ENCODE assay signal across 9 cellular contexts in the genomic region with DNA sequence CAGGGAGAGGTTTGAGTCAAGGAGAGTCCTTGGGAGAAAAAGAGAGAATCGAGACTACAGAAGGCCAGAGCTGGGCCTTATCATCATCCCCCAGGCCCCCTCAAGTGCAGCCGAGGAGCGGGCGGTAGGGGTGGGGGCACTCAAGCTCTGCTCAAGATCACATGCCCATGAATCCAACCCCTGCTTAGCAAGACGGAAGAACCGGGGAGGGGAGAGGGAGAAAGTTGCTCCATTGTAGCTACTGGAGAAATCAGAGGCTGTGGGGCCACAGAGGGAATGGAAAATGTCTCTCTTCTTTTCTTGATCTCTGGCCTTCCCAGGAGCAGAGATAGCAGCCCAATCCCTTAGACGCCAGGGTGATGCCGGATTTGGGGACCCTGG. TPM values are rescaled to one million over a fixed set of nuclear protein-coding genes. Genes with fewer than 3 reads are reported as not detected.
A peak's percentile ranks its signal among the peaks of the same experiment; 100 is the strongest.
DNase-seq lines count a peak whose midpoint lies in the region; ATAC-seq, FAIRE-seq and TF ChIP-seq lines count a peak whose summit lies in the region.
"Had no signal": no experiment of that assay in that cellular context is flagged by ENCODE, and none has a peak within 500 bp of the region (broad histone marks: within the 10 kb centered on the region; RNA-seq: fewer than 3 reads in every experiment).

No MANE protein-coding gene starts in this region.

- no peaks in the 10 kb centered on the region; the same call in none of the 2 replicates for H3K36me3 ChIP-seq in H7 (replicated peaks; ENCODE audit: control insufficient read depth, insufficient read depth, low read length)
- no peaks in the 10 kb centered on the region for H3K36me3 ChIP-seq in naive thymus-derived CD4-positive, alpha-beta T cell (ENCODE audit: control insufficient read depth in 2 of 3, insufficient read depth in 3 of 3, low read length in 3 of 3)

- TF ChIP-seq EP300 in A549 (IDR thresholded peaks at IDR 0.05): no peak

- no peaks in the 10 kb centered on the region for H3K9me3 ChIP-seq in A549
- H3K9me3 ChIP-seq in naive thymus-derived CD4-positive, alpha-beta T cell (ENCODE audit: control insufficient read depth in 2 of 3, low read length in 3 of 3): no peaks in the 10 kb centered on the region
- no peaks in the 10 kb centered on the region for H3K9me3 ChIP-seq in CD4-positive, alpha-beta T cell (ENCODE audit: control insufficient read depth, low read length)

- no peak for TF ChIP-seq POLR2A in A549 (IDR thresholded peaks at IDR 0.05; ENCODE audit: low read length)

- no peak overlapping the region for H3K27ac ChIP-seq in A549
- H3K27ac ChIP-seq in naive thymus-derived CD4-positive, alpha-beta T cell (ENCODE audit: low read depth, low read length): no peak overlapping the region
- H3K27ac ChIP-seq in CD4-positive, alpha-beta T cell (ENCODE audit: low read depth, low read length): no peak overlapping the region

- intact Hi-C loops in naive thymus-derived CD4-positive, alpha-beta T cell (cut with micrococcal nuclease): loop anchor here (1.0 to 2.0 kb wide), 7 partner anchors 45 to 1931 kb away; partner anchors contain the start of genes GMPPA (in 2 of the 2) and STK11IP (in 2 of the 2)
- intact Hi-C loops in CD4-positive, alpha-beta T cell (cut with DNase I, micrococcal nuclease): loop anchor here (1.0 to 10.0 kb wide), 4 partner anchors 45 to 240 kb away; partner anchors contain the start of gene STK11IP (in 1 of the 2)

- CTCF ChIA-PET in A549 (lab: Yijun Ruan, JAX): interaction anchor here (0.7 to 6.6 kb wide), 20 partner anchors 10 to 239 kb away, joined by 3 to 68 read pairs (median 6); partner anchors contain the start of gene OBSL1
- CTCF ChIA-PET in naive thymus-derived CD4-positive, alpha-beta T cell (lab: Charles Lee): interaction anchor here (0.8 to 6.1 kb wide), 4 partner anchors 45 to 107 kb away, joined by 3 to 47 read pairs (median 4); partner anchors contain the start of genes CHPF, STK11IP and TMEM198
- CTCF ChIA-PET in CD4-positive, alpha-beta T cell (lab: Charles Lee): interaction anchor here (0.7 to 1.2 kb wide), 2 partner anchors 45 to 101 kb away, joined by 3 to 5 read pairs; partner anchors contain the start of gene STK11IP

- H3K27ac Mint-ChIP-seq in brain (peak overlapping the region; percentile 50 to 91 (median 81)), mesothelial cell of epicardium (peak overlapping the region; percentile 69)
- H3K27ac Mint-ChIP-seq in naive thymus-derived CD4-positive, alpha-beta T cell: peak overlapping the region in 2 of 9 donors; percentile 14 to 20
- no peak overlapping the region for H3K27ac Mint-ChIP-seq in CD4-positive, alpha-beta T cell
- H3K27ac Mint-ChIP-seq: activated T-cell treated with anti-CD3 and anti-CD28 coated beads, Interleukin-2, amount 50 U/mL, for 72 hours had no signal

- H3K36me3 Mint-ChIP-seq in brain (peaks cover 8% of the 10 kb centered on the region), mesothelial cell of epicardium (no peaks in the 10 kb centered on the region)
- no peaks in the 10 kb centered on the region for H3K36me3 Mint-ChIP-seq in naive thymus-derived CD4-positive, alpha-beta T cell
- no peaks in the 10 kb centered on the region for H3K36me3 Mint-ChIP-seq in CD4-positive, alpha-beta T cell (ENCODE audit: low read depth)

- peak overlapping the region; percentile 34; the same call in 1 of the 3 replicates for H3K4me2 ChIP-seq in A549

- H3K4me3 ChIP-seq in A549 (no peak overlapping the region), H7 (ENCODE audit: insufficient read depth, low read depth, low read length) (no peak overlapping the region)
- H3K4me3 ChIP-seq in naive thymus-derived CD4-positive, alpha-beta T cell (ENCODE audit: low read length): no peak overlapping the region

- DNase-seq in A549 (ENCODE audit: low read depth in 1 of 2, low spot score in 1 of 2) (no peak), H7 (peak; percentile 61), mesothelial cell of epicardium (ENCODE audit: low spot score in 2 of 2, unreplicated experiment in 2 of 2) (no peak)
- DNase-seq in activated CD4-positive, alpha-beta T cell treated with anti-CD3 and anti-CD28 coated beads, Interleukin-2, amount 50 U/mL, for 1 hour: no peak
- DNase-seq in naive thymus-derived CD4-positive, alpha-beta T cell: no peak
- no peak for DNase-seq in CD4-positive, alpha-beta T cell

- no peak for TF ChIP-seq RAD21 in A549 (conservative IDR thresholded peaks at IDR 0.05 in 1 of 2, IDR thresholded peaks at IDR 0.05 in 1 of 2)

- peaks cover 7% of the 10 kb centered on the region for H3K27me3 Mint-ChIP-seq in brain
- H3K27me3 Mint-ChIP-seq in mesothelial cell of epicardium (ENCODE audit: low read depth): peaks cover 5% of the 10 kb centered on the region
- H3K27me3 Mint-ChIP-seq in naive thymus-derived CD4-positive, alpha-beta T cell: peaks cover 3 to 28% (median 11%) of the 10 kb centered on the region in 5 donors
- H3K27me3 Mint-ChIP-seq in CD4-positive, alpha-beta T cell: peaks cover 37% of the 10 kb centered on the region

- 61% methylated on average over 8 of the region's 8 CpGs for WGBS in A549 (ENCODE audit: missing lambda C conversion rate)

- no peaks in the 10 kb centered on the region; the same call in 1 of the 2 replicates for H3K27me3 ChIP-seq in H7 (ENCODE audit: control insufficient read depth, insufficient read depth, low read length)
- H3K27me3 ChIP-seq in naive thymus-derived CD4-positive, alpha-beta T cell (ENCODE audit: control insufficient read depth in 2 of 2, insufficient read depth in 2 of 2, low read length in 2 of 2): no peaks in the 10 kb centered on the region
- H3K27me3 ChIP-seq in CD4-positive, alpha-beta T cell (ENCODE audit: control insufficient read depth, insufficient read depth, low read length): peaks cover 7% of the 10 kb centered on the region

- no peak for TF ChIP-seq CTCF in A549 (IDR thresholded peaks at IDR 0.05)
- TF ChIP-seq CTCF in brain (conservative IDR thresholded peaks at IDR 0.05): no peak
- no peak for TF ChIP-seq CTCF in mesothelial cell of epicardium (IDR thresholded peaks at IDR 0.05; ENCODE audit: unreplicated experiment)
- TF ChIP-seq CTCF in CD4-positive, alpha-beta T cell (IDR thresholded peaks at IDR 0.05): no peak

- POLR2A ChIA-PET in A549 (lab: Yijun Ruan, JAX): no interaction called here
- POLR2A ChIA-PET in naive thymus-derived CD4-positive, alpha-beta T cell (lab: Charles Lee): no interaction called here
- POLR2A ChIA-PET in CD4-positive, alpha-beta T cell (lab: Charles Lee): no interaction called here

- FAIRE-seq in A549 (lab: Jason Lieb, UNC): no peak

- H3K9me3 Mint-ChIP-seq in brain (peaks cover 0 to 2% (median 0%) of the 10 kb centered on the region in 5 experiments), mesothelial cell of epicardium (no peaks in the 10 kb centered on the region)
- no peaks in the 10 kb centered on the region for H3K9me3 Mint-ChIP-seq in naive thymus-derived CD4-positive, alpha-beta T cell
- no peaks in the 10 kb centered on the region for H3K9me3 Mint-ChIP-seq in CD4-positive, alpha-beta T cell
- H3K9me3 Mint-ChIP-seq: activated T-cell treated with anti-CD3 and anti-CD28 coated beads, Interleukin-2, amount 50 U/mL, for 72 hours had no signal

- peak; percentile 4 to 8; a peak in 2 of 6 replicates for ATAC-seq in A549
- no peak for ATAC-seq in esophagus mucosa
- no peak for ATAC-seq in naive thymus-derived CD4-positive, alpha-beta T cell
- no peak for ATAC-seq in CD4-positive, alpha-beta T cell (ENCODE audit: poor library complexity)

- H3K4me3 Mint-ChIP-seq in brain (peak overlapping the region in 2 of 5 experiments; percentile 44 to 57), mesothelial cell of epicardium (no peak overlapping the region)
- H3K4me3 Mint-ChIP-seq in naive thymus-derived CD4-positive, alpha-beta T cell: no peak overlapping the region
- no peak overlapping the region for H3K4me3 Mint-ChIP-seq in CD4-positive, alpha-beta T cell
- H3K4me3 Mint-ChIP-seq: activated T-cell treated with anti-CD3 and anti-CD28 coated beads, Interleukin-2, amount 50 U/mL, for 72 hours had no signal

- peaks cover 52% of the 10 kb centered on the region for H3K4me1 Mint-ChIP-seq in brain
- peaks cover 19% of the 10 kb centered on the region for H3K4me1 Mint-ChIP-seq in mesothelial cell of epicardium
- peaks cover 0 to 15% (median 0%) of the 10 kb centered on the region in 7 donors for H3K4me1 Mint-ChIP-seq in naive thymus-derived CD4-positive, alpha-beta T cell
- peaks cover 6% of the 10 kb centered on the region for H3K4me1 Mint-ChIP-seq in CD4-positive, alpha-beta T cell (ENCODE audit: low read depth)

- peaks cover 10% of the 10 kb centered on the region; the same call in 2 of the 3 replicates for H3K4me1 ChIP-seq in A549
- peaks cover 3 to 4% of the 10 kb centered on the region in 2 donors for H3K4me1 ChIP-seq in naive thymus-derived CD4-positive, alpha-beta T cell (ENCODE audit: control insufficient read depth in 2 of 2, insufficient read depth in 2 of 2, low read length in 2 of 2)

TF ChIP-seq in A549, 52 proteins besides CTCF, POLR2A, EP300 and RAD21 (continues in another document):
- no peak for TF ChIP-seq PHF8 (IDR thresholded peaks at IDR 0.05; ENCODE audit: borderline replicate concordance, low read depth)

RNA-seq across cellular contexts. Expression of gene SLC4A3, which starts 14.6 kb away (rescaled TPM):
- polyA plus RNA-seq in A549 (2011; rRNA removed) (1.4 and 1.7 TPM in 2 replicates), A549 (2017; fragmentation: RNase III; extraction: RNeasy Plus Mini Kit Qiagen cat#74134 plus additional on column Dnase treatment) (2.2 to 3.6 TPM (median 3.1 TPM) in 3 replicates), brain (ENCODE audit: insufficient read depth, low read depth, low replicate concordance) (16.6 TPM)
- 2.5 and 3.1 TPM in 2 replicates for polyA plus RNA-seq in A549 (2012; cell fraction: cytosol; rRNA removed)
- 14.1 and 15.1 TPM in 2 replicates for polyA plus RNA-seq in A549 (2012; cell fraction: nucleus; rRNA removed)
- polyA minus RNA-seq in A549 (2011; rRNA and poly(A)+ RNA removed): 0.91 and 2.2 TPM in 2 replicates
- total RNA-seq in H7 (2014; rRNA removed; shearing (Covaris generic)): 6.9 and 8.2 TPM in 2 replicates
- total RNA-seq in mesothelial cell of epicardium (23.6 to 25.7 TPM (median 25.7 TPM) in 3 replicates), esophagus mucosa (3.0 TPM)
- total RNA-seq in naive thymus-derived CD4-positive, alpha-beta T cell: 1 to 10 TPM in 1 of 5 experiments, under 1 TPM in 2, not detected in 2; 0.19 to 3.4 (median 0.34) TPM
- not detected for polyA plus RNA-seq in naive thymus-derived CD4-positive, alpha-beta T cell
- total RNA-seq in CD4-positive, alpha-beta T cell: under 1 TPM; 0.16 to 0.20 TPM
- total RNA-seq: activated T-cell treated with anti-CD3 and anti-CD28 coated beads, Interleukin-2, amount 50 U/mL, for 72 hours had no signal

RNA-seq across cellular contexts. Expression of gene STK11IP, which starts 44.4 kb away (rescaled TPM):
- polyA plus RNA-seq in A549 (2011; rRNA removed) (13.3 and 18.4 TPM in 2 replicates), A549 (2017; fragmentation: RNase III; extraction: RNeasy Plus Mini Kit Qiagen cat#74134 plus additional on column Dnase treatment) (15.4 to 21.2 TPM (median 18.8 TPM) in 3 replicates), brain (ENCODE audit: insufficient read depth, low read depth, low replicate concordance) (14.9 TPM)
- polyA plus RNA-seq in A549 (2012; cell fraction: cytosol; rRNA removed): 15.2 and 19.4 TPM in 2 replicates
- 110 and 137 TPM in 2 replicates for polyA plus RNA-seq in A549 (2012; cell fraction: nucleus; rRNA removed)
- polyA minus RNA-seq in A549 (2011; rRNA and poly(A)+ RNA removed): 25.5 and 39.6 TPM in 2 replicates
- 26.6 and 37.2 TPM in 2 replicates for total RNA-seq in H7 (2014; rRNA removed; shearing (Covaris generic))
- total RNA-seq in mesothelial cell of epicardium (39.8 to 47.7 TPM (median 41.0 TPM) in 3 replicates), esophagus mucosa (17.3 TPM)
- total RNA-seq in naive thymus-derived CD4-positive, alpha-beta T cell: 10 to 100 TPM; 33.6 to 46.4 (median 42.6) TPM
- 10 to 100 TPM in 1 of 2 donors, 1 to 10 TPM in 1; 6.8 to 13.0 TPM for polyA plus RNA-seq in naive thymus-derived CD4-positive, alpha-beta T cell
- 10 to 100 TPM; 23.9 to 27.2 TPM for total RNA-seq in CD4-positive, alpha-beta T cell

Comparison
In these comparisons a context has a peak if more than half of its experiments do, and no peak if none do; other contexts are left out.
1. ATAC-seq: peak in A549 (2 of 2); none in esophagus mucosa (single experiment), naive thymus-derived CD4-positive, alpha-beta T cell (single experiment) and CD4-positive, alpha-beta T cell (single experiment).